Comparison of ENCODE assay signal across 33 cellular contexts in the genomic region with DNA sequence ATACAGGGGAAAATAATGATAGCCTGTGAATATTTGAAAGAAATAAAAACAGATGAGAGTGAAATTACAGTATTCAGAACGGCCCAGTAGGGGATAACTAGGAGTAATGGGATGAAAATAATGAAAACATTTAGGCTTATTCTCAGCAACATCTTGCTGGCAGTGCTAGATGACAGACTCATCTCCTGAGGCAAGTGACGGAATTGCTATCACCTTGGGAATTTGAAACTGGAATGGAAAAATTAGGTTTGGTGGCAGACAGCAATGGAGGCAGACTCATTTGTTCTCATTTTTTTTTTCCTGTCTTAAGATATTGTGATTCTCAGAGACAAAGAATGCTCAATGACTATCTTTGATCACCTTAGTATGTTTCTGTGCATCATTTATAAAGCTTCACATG.
"Had no signal": no experiment of that assay in that cellular context is flagged by ENCODE, and none has a peak within 500 bp of the region (broad histone marks: within the 10 kb centered on the region; RNA-seq: fewer than 3 reads in every experiment).

No MANE protein-coding gene starts in this region.

- H3K9me3 Mint-ChIP-seq: activated B cell treated with CpG ODN at 0.5 μM for 24 hours; activated CD4-positive, alpha-beta T cell treated with anti-CD3 and anti-CD28 coated beads, Interleukin-2, amount 10 ng/mL, durations not matched to agents 24 days and 14 days; activated naive CD8-positive, alpha-beta T cell treated with anti-CD3 and anti-CD28 coated beads for 36 hours; T-helper 1 cell treated with Interleukin-12 subunit alpha and Interleukin-12 subunit beta and Interleukin-4 antibody, amounts not matched to agents 30 μg/mL and 1 μg/mL, for 36 hours had no signal

- H3K27ac Mint-ChIP-seq: activated B cell treated with CpG ODN at 0.5 μM for 24 hours; activated CD4-positive, alpha-beta memory T cell treated with anti-CD3 and anti-CD28 coated beads, Interleukin-2, amount 10 ng/mL, durations not matched to agents 7 days and 5 days; activated CD4-positive, alpha-beta T cell treated with anti-CD3 and anti-CD28 coated beads, Interleukin-2, amount 10 ng/mL, durations not matched to agents 24 days and 14 days; activated naive CD4-positive, alpha-beta T cell treated with anti-CD3 and anti-CD28 coated beads for 36 hours; activated naive CD4-positive, alpha-beta T cell treated with anti-CD3 and anti-CD28 coated beads, Interleukin-2, amount 50 U/mL, for 72 hours; activated naive CD8-positive, alpha-beta T cell treated with anti-CD3 and anti-CD28 coated beads for 36 hours; activated T-cell treated with anti-CD3 and anti-CD28 coated beads, Interleukin-2, amount 50 U/mL, for 72 hours; activated T-helper 1 cell treated with anti-CD3 and anti-CD28 coated beads, Interleukin-12 subunit alpha, Interleukin-12 subunit beta, Interleukin-2, Interleukin-4 antibody, amounts not matched to agents 30 ng/mL and 10 ng/mL and 1 ng/mL, durations not matched to agents 14 hours and 24 hours and 36 hours; activated T-helper 17 cell treated with anti-CD3 and anti-CD28 coated beads, Interleukin-2, amount 50 U/mL, for 72 hours; T-helper 1 cell treated with Interleukin-12 subunit alpha and Interleukin-12 subunit beta and Interleukin-4 antibody, amounts not matched to agents 30 μg/mL and 1 μg/mL, for 36 hours; T-helper 2 cell treated with Interferon-gamma antibody and Interleukin-4, amounts not matched to agents 5 μg/mL and 100 μg/mL, for 36 hours had no signal

- DNase-seq: activated B cell treated with CpG ODN at 0.5 μM for 24 hours; activated CD4-positive, alpha-beta memory T cell treated with anti-CD3 and anti-CD28 coated beads, Interleukin-2, amount 10 ng/mL, durations not matched to agents 7 days and 5 days; activated CD4-positive, alpha-beta T cell treated with anti-CD3 and anti-CD28 coated beads for 4 hours; activated CD4-positive, alpha-beta T cell treated with anti-CD3 and anti-CD28 coated beads, Interleukin-2, amount 10 ng/mL, durations not matched to agents 24 days and 14 days; activated CD4-positive, alpha-beta T cell treated with anti-CD3 and anti-CD28 coated beads, Interleukin-2, amount 50 U/mL, for 48 hours; activated CD4-positive, CD25-positive, alpha-beta regulatory T cell treated with anti-CD3 and anti-CD28 coated beads, Interleukin-2, amount 50 U/mL, for 72 hours; activated CD8-positive, alpha-beta memory T cell treated with anti-CD3 and anti-CD28 coated beads, Interleukin-2, amount 50 U/mL, for 4 hours; activated effector memory CD4-positive, alpha-beta T cell treated with anti-CD3 and anti-CD28 coated beads, Interleukin-2, amount 50 U/mL, for 16 hours; activated gamma-delta T cell treated with Interleukin-2 at 50 U/mL for 16 hours; activated naive CD4-positive, alpha-beta T cell; activated naive CD4-positive, alpha-beta T cell treated with anti-CD3 and anti-CD28 coated beads for 36 hours; activated naive CD4-positive, alpha-beta T cell treated with anti-CD3 and anti-CD28 coated beads, Interleukin-2, amount 50 U/mL, for 16 hours; activated naive CD8-positive, alpha-beta T cell treated with anti-CD3 and anti-CD28 coated beads for 36 hours; activated T-cell treated with anti-CD3 and anti-CD28 coated beads for 4 hours; activated T-cell treated with anti-CD3 and anti-CD28 coated beads, Interleukin-2, amount 50 U/mL, for 1 hour; activated T-cell treated with anti-CD3 and anti-CD28 coated beads, Interleukin-2, amount 50 U/mL, for 4 hours; activated T-cell treated with anti-CD3 and anti-CD28 coated beads, Interleukin-2, amount 50 U/mL, for 72 hours; adrenal gland; amniotic stem cell; caudate nucleus; T-helper 1 cell; T-helper 2 cell; T-helper 9 cell had no signal

- H3K4me1 ChIP-seq: adrenal gland, ascending aorta had no signal

- H3K4me1 Mint-ChIP-seq: activated B cell treated with CpG ODN at 0.5 μM for 24 hours; activated CD4-positive, alpha-beta memory T cell treated with anti-CD3 and anti-CD28 coated beads, Interleukin-2, amount 10 ng/mL, durations not matched to agents 7 days and 5 days; activated CD4-positive, alpha-beta T cell treated with anti-CD3 and anti-CD28 coated beads, Interleukin-2, amount 10 ng/mL, durations not matched to agents 24 days and 14 days; activated naive CD8-positive, alpha-beta T cell treated with anti-CD3 and anti-CD28 coated beads for 36 hours; activated T-helper 17 cell treated with anti-CD3 and anti-CD28 coated beads, Interleukin-2, amount 50 U/mL, for 72 hours; central memory CD8-positive, alpha-beta T cell had no signal

- H3K36me3 Mint-ChIP-seq: activated naive CD4-positive, alpha-beta T cell treated with anti-CD3 and anti-CD28 coated beads, Interleukin-2, amount 50 U/mL, for 72 hours; activated naive CD8-positive, alpha-beta T cell treated with anti-CD3 and anti-CD28 coated beads for 36 hours; brain had no signal

- H3K36me3 ChIP-seq: adrenal gland, ascending aorta, cardiac muscle cell had no signal

- ATAC-seq: activated naive CD4-positive, alpha-beta T cell treated with anti-CD3 and anti-CD28 coated beads, Interleukin-2, amount 50 U/mL, for 72 hours; activated T-cell treated with anti-CD3 and anti-CD28 coated beads, Interleukin-2, amount 50 U/mL, for 4 hours; activated T-cell treated with anti-CD3 and anti-CD28 coated beads, Interleukin-2, amount 50 U/mL, for 72 hours; activated T-helper 17 cell treated with anti-CD3 and anti-CD28 coated beads, Interleukin-2, amount 50 U/mL, for 72 hours had no signal

- H3K27ac ChIP-seq: adrenal gland, ascending aorta, cardiac muscle cell, VCaP had no signal

- H3K4me3 ChIP-seq: adrenal gland, ascending aorta, cardiac muscle cell had no signal

- H3K27me3 Mint-ChIP-seq: activated B cell treated with CpG ODN at 0.5 μM for 24 hours; activated CD4-positive, alpha-beta memory T cell treated with anti-CD3 and anti-CD28 coated beads, Interleukin-2, amount 10 ng/mL, durations not matched to agents 7 days and 5 days; activated CD4-positive, alpha-beta T cell treated with anti-CD3 and anti-CD28 coated beads, Interleukin-2, amount 10 ng/mL, durations not matched to agents 24 days and 14 days; activated naive CD8-positive, alpha-beta T cell treated with anti-CD3 and anti-CD28 coated beads for 36 hours; activated T-helper 17 cell treated with anti-CD3 and anti-CD28 coated beads, Interleukin-2, amount 50 U/mL, for 72 hours; brain; central memory CD8-positive, alpha-beta T cell had no signal

- H3K9me3 ChIP-seq: adrenal gland, ascending aorta had no signal

- H3K4me3 Mint-ChIP-seq: activated B cell treated with CpG ODN at 0.5 μM for 24 hours; activated CD4-positive, alpha-beta memory T cell treated with anti-CD3 and anti-CD28 coated beads, Interleukin-2, amount 10 ng/mL, durations not matched to agents 7 days and 5 days; activated CD4-positive, alpha-beta T cell treated with anti-CD3 and anti-CD28 coated beads, Interleukin-2, amount 10 ng/mL, durations not matched to agents 24 days and 14 days; activated naive CD4-positive, alpha-beta T cell treated with anti-CD3 and anti-CD28 coated beads for 36 hours; activated naive CD8-positive, alpha-beta T cell treated with anti-CD3 and anti-CD28 coated beads for 36 hours; activated T-cell treated with anti-CD3 and anti-CD28 coated beads, Interleukin-2, amount 50 U/mL, for 4 hours; activated T-cell treated with anti-CD3 and anti-CD28 coated beads, Interleukin-2, amount 50 U/mL, for 72 hours; activated T-helper 1 cell treated with anti-CD3 and anti-CD28 coated beads, Interleukin-12 subunit alpha, Interleukin-12 subunit beta, Interleukin-2, Interleukin-4 antibody, amounts not matched to agents 30 ng/mL and 10 ng/mL and 1 ng/mL, durations not matched to agents 14 hours and 24 hours and 36 hours; activated T-helper 17 cell treated with anti-CD3 and anti-CD28 coated beads, Interleukin-2, amount 50 U/mL, for 72 hours; brain; central memory CD8-positive, alpha-beta T cell; T-helper 1 cell treated with Interleukin-12 subunit alpha and Interleukin-12 subunit beta and Interleukin-4 antibody, amounts not matched to agents 30 μg/mL and 1 μg/mL, for 36 hours; T-helper 2 cell treated with Interferon-gamma antibody and Interleukin-4, amounts not matched to agents 5 μg/mL and 100 μg/mL, for 36 hours had no signal

- H3K27me3 ChIP-seq: adrenal gland, ascending aorta, cardiac muscle cell had no signal
